ENCODE assay signal across 1 cellular context in the genomic region with DNA sequence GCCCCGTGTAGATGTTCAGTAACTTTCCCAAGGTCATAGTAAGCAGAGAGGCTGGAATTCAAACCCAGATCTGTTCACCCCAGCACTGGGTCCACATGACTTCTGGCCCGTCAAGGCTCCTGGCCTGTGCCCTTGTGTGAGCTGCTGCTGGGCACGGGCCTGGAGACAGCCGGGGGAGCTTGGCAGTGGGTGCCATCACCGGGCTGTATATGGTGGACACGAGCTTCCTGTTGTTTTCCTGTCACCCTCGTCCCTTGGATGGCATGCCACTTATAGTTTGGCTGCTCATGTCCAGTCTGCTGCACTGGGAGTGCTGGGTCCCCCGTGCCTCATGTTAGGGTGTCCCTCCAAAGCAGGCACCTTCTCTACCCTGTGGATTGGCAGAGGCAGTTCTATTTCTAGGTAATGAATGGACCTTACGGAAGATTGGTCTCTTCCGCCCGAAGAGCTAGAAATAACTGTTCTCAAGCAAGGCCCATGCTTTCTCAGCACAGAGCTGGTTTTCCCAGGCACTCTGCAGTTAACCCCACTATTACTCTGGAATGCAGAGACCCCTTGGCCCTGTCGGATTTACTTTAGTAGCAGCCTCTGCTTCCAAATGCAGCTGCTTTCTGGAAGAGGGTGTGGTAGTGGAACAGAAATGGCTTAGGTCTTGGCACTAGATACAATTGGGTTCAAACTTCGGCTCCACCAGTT.
TF ChIP-seq lines count a peak whose summit lies in the region.

No MANE protein-coding gene starts in this region.

TF ChIP-seq in endothelial cell of umbilical vein, 7 proteins besides CTCF, POLR2A, EP300 and RAD21 (continued from another document):
- TF ChIP-seq GATA2 (IDR thresholded peaks at IDR 0.05; ENCODE audit: insufficient read depth, insufficient read length, low read depth, low read length) (no peak), EZH2 (IDR thresholded peaks at IDR 0.05; ENCODE audit: borderline replicate concordance, low read depth, low read length, severe bottlenecking) (no peak)
